Comparison of ENCODE assay signal across 8 cellular contexts in genomic region chr6:134640975-134641429, GRCh38.
A peak's percentile ranks its signal among the peaks of the same experiment; 100 is the strongest.
DNase-seq lines count a peak whose midpoint lies in the region; ATAC-seq and TF ChIP-seq lines count a peak whose summit lies in the region.

No MANE protein-coding gene starts in this region.

- no peak for TF ChIP-seq POLR2A in esophagus muscularis mucosa (IDR thresholded peaks at IDR 0.05; ENCODE audit: low read depth)

- ATAC-seq in GM19455 (IDR thresholded peaks at IDR 0.05; ENCODE audit: unreplicated experiment) (peak; percentile 91), natural killer cell (peak; percentile 87 to 97 (median 91))
- peak; percentile 81 for ATAC-seq in stimulated activated effector memory CD8-positive, alpha-beta T cell treated with anti-CD3 and anti-CD28 coated beads, Interleukin-12 subunit alpha, Interleukin-12 subunit beta, amount 100 ng/mL, for 72 hours

- peaks cover 10 to 20% (median 15%) of the 10 kb centered on the region in 4 donors for H3K4me1 Mint-ChIP-seq in CD4-positive, alpha-beta memory T cell
- H3K4me1 Mint-ChIP-seq in natural killer cell, result peaks cover 0 to 6% of the 10 kb centered on the region in 2 donors
- H3K4me1 Mint-ChIP-seq in stimulated activated effector memory CD8-positive, alpha-beta T cell treated with anti-CD3 and anti-CD28 coated beads, Interleukin-12 subunit alpha, Interleukin-12 subunit beta, amount 100 ng/mL, for 72 hours, result peaks cover 25% of the 10 kb centered on the region

- no peak overlapping the region for H3K27ac ChIP-seq in CD4-positive, alpha-beta memory T cell (ENCODE audit: low read depth, low read length)
- no peak overlapping the region for H3K27ac ChIP-seq in esophagus muscularis mucosa (replicated peaks in 1 of 4)

- no peak overlapping the region for H3K27ac Mint-ChIP-seq in CD4-positive, alpha-beta memory T cell
- H3K27ac Mint-ChIP-seq in natural killer cell, result no peak overlapping the region
- no peak overlapping the region for H3K27ac Mint-ChIP-seq in stimulated activated effector memory CD8-positive, alpha-beta T cell treated with anti-CD3 and anti-CD28 coated beads, Interleukin-12 subunit alpha, Interleukin-12 subunit beta, amount 100 ng/mL, for 72 hours

- no peaks in the 10 kb centered on the region for H3K27me3 ChIP-seq in CD4-positive, alpha-beta memory T cell (ENCODE audit: insufficient read depth, low read length)
- no peaks in the 10 kb centered on the region for H3K27me3 ChIP-seq in esophagus muscularis mucosa

- H3K36me3 Mint-ChIP-seq in CD4-positive, alpha-beta memory T cell, result no peaks in the 10 kb centered on the region
- H3K36me3 Mint-ChIP-seq in natural killer cell, result no peaks in the 10 kb centered on the region
- no peaks in the 10 kb centered on the region for H3K36me3 Mint-ChIP-seq in stimulated activated effector memory CD8-positive, alpha-beta T cell treated with anti-CD3 and anti-CD28 coated beads, Interleukin-12 subunit alpha, Interleukin-12 subunit beta, amount 100 ng/mL, for 72 hours

- no peak overlapping the region for H3K4me3 ChIP-seq in CD4-positive, alpha-beta memory T cell (ENCODE audit: low read length in 2 of 2)
- no peak overlapping the region for H3K4me3 ChIP-seq in esophagus muscularis mucosa

- CTCF ChIA-PET in CD4-positive, alpha-beta memory T cell (lab: Charles Lee; ENCODE audit: partially characterized antibody), result interaction anchor here (0.5 to 8.5 kb wide), 37 partner anchors 9 to 1861 kb away, joined by 3 to 158 read pairs (median 5); no protein-coding TSS in a partner anchor

- intact Hi-C loops in CD4-positive, alpha-beta memory T cell (cut with micrococcal nuclease), result loop anchor here (1.0 to 5.0 kb wide), 8 partner anchors 182 to 796 kb away; no protein-coding TSS in a partner anchor
- intact Hi-C loops in esophagus muscularis mucosa (cut with DNase I) (loop anchor here (2.0 to 5.0 kb wide), 4 partner anchors 181 to 466 kb away; no protein-coding TSS in a partner anchor), natural killer cell (cut with micrococcal nuclease) (loop anchor here (1.0 to 2.0 kb wide), 2 partner anchors 242 to 467 kb away; no protein-coding TSS in a partner anchor)

- H3K4me1 ChIP-seq in CD4-positive, alpha-beta memory T cell (ENCODE audit: insufficient read depth, low read length), result peaks cover 7% of the 10 kb centered on the region
- peaks cover 0 to 6% (median 3%) of the 10 kb centered on the region in 4 donors for H3K4me1 ChIP-seq in esophagus muscularis mucosa

- 50% methylated on average over 1 of the region's 1 CpG for WGBS in esophagus muscularis mucosa

- H3K4me3 Mint-ChIP-seq in CD4-positive, alpha-beta memory T cell, result no peak overlapping the region
- H3K4me3 Mint-ChIP-seq in natural killer cell, result no peak overlapping the region
- H3K4me3 Mint-ChIP-seq in stimulated activated effector memory CD8-positive, alpha-beta T cell treated with anti-CD3 and anti-CD28 coated beads, Interleukin-12 subunit alpha, Interleukin-12 subunit beta, amount 100 ng/mL, for 72 hours, result no peak overlapping the region

- no peaks in the 10 kb centered on the region for H3K27me3 Mint-ChIP-seq in CD4-positive, alpha-beta memory T cell
- H3K27me3 Mint-ChIP-seq in natural killer cell (ENCODE audit: low read depth in 2 of 2), result peaks cover 13 to 20% of the 10 kb centered on the region in 2 donors

- POLR2A ChIA-PET in CD4-positive, alpha-beta memory T cell (lab: Charles Lee; ENCODE audit: partially characterized antibody), result interaction anchor here (0.6 to 5.3 kb wide), 7 partner anchors 18 to 501 kb away, joined by 3 to 37 read pairs (median 4); no protein-coding TSS in a partner anchor

- H3K9me3 ChIP-seq in CD4-positive, alpha-beta memory T cell (ENCODE audit: control insufficient read depth in 1 of 2, low read length in 2 of 2), result no peaks in the 10 kb centered on the region
- no peaks in the 10 kb centered on the region for H3K9me3 ChIP-seq in esophagus muscularis mucosa

- peak; percentile 73 to 78 (median 75) for DNase-seq in CD4-positive, alpha-beta memory T cell
- DNase-seq in HPDE6-E6E7 (ENCODE audit: extremely low spot score) (peak; percentile 54), OCI-M1 (lab: John Stamatoyannopoulos, UW) (peak; percentile 95), activated T-cell treated with anti-CD3 and anti-CD28 coated beads for 4 hours (peak; percentile 72), esophagus muscularis mucosa (ENCODE audit: extremely low spot score) (peak; percentile 94), natural killer cell (peak; percentile 55)
- DNase-seq in stimulated activated effector memory CD8-positive, alpha-beta T cell treated with anti-CD3 and anti-CD28 coated beads, Interleukin-12 subunit alpha, Interleukin-12 subunit beta, amount 100 ng/mL, for 72 hours (ENCODE audit: low spot score in 2 of 2), result peak; percentile 60 to 81

- no peaks in the 10 kb centered on the region for H3K36me3 ChIP-seq in CD4-positive, alpha-beta memory T cell (ENCODE audit: insufficient read depth, low read length)
- H3K36me3 ChIP-seq in esophagus muscularis mucosa, result no peaks in the 10 kb centered on the region

- TF ChIP-seq CTCF in esophagus muscularis mucosa (IDR thresholded peaks at IDR 0.05), result peak; percentile 91 to 93 (median 92)
- peak; percentile 92 for TF ChIP-seq CTCF in natural killer cell (IDR thresholded peaks at IDR 0.05)

- H3K9me3 Mint-ChIP-seq in CD4-positive, alpha-beta memory T cell, result no peaks in the 10 kb centered on the region
- H3K9me3 Mint-ChIP-seq in natural killer cell, result no peaks in the 10 kb centered on the region
- H3K9me3 Mint-ChIP-seq in stimulated activated effector memory CD8-positive, alpha-beta T cell treated with anti-CD3 and anti-CD28 coated beads, Interleukin-12 subunit alpha, Interleukin-12 subunit beta, amount 100 ng/mL, for 72 hours, result no peaks in the 10 kb centered on the region

- no peak for TF ChIP-seq EP300 in esophagus muscularis mucosa (IDR thresholded peaks at IDR 0.05)
